Comparison of ENCODE assay signal across 11 cellular contexts in the genomic region with DNA sequence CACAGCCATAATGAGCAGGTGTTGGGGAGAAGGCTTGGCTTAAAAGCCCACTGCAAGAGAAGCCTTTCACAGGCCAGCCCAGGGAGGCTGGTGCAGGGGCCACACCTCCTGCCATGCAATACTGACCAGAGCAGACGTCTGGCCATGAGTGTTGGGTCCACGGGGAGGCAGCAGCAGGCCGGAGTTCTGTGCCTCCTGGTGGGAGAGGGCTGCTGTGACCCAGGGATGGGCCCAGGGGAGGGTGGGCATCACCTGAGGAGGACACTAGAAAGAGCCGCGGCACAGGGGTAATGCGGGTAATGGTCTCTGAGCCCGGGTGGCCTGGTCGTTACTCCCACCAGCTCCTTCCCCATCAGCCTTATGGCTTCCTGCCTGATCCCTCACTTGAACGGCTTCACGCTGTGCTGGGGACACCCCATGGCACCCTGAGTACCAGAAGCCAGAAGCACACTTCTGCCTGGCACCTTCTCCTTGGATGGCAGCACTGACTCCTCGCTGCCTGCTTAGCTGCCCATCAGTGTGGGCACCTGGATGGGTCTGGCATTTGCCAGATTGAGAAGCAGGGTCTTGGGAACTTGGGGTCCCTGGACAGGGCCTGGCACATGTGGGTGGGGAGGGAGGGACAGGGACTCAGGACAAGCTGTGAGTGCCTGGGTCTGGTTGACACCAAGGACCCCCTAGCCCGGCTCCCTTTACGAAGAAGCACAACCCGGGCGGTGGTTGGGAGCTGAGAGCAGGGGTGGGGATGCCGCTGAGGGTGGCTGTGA.
A peak's percentile ranks its signal among the peaks of the same experiment; 100 is the strongest.
DNase-seq lines count a peak whose midpoint lies in the region; ATAC-seq and TF ChIP-seq lines count a peak whose summit lies in the region.
"Had no signal": no experiment of that assay in that cellular context is flagged by ENCODE, and none has a peak within 500 bp of the region (broad histone marks: within the 10 kb centered on the region; RNA-seq: fewer than 3 reads in every experiment).

No MANE protein-coding gene starts in this region.

- 88 to 92% methylated on average over 5 to 16 of the region's 16 CpGs for WGBS in endodermal cell (ENCODE audit: insufficient coverage in 1 of 2, insufficient read length in 1 of 2), 2 experiments

- H3K4me3 ChIP-seq in endodermal cell (ENCODE audit: low read length) (no peak overlapping the region), mucosa of rectum (ENCODE audit: low read length in 2 of 2) (no peak overlapping the region)
- H3K4me3 ChIP-seq: ovary had no signal

- H3K9me3 Mint-ChIP-seq in endodermal cell, result no peaks in the 10 kb centered on the region
- H3K9me3 Mint-ChIP-seq: immature natural killer cell had no signal

- H3K36me3 Mint-ChIP-seq in T-helper 17 cell (ENCODE audit: low read depth), result no peaks in the 10 kb centered on the region
- H3K36me3 Mint-ChIP-seq in endodermal cell (ENCODE audit: low read depth), result peaks cover 29% of the 10 kb centered on the region
- H3K36me3 Mint-ChIP-seq: immature natural killer cell had no signal

- TF ChIP-seq CTCF in endodermal cell (conservative IDR thresholded peaks at IDR 0.05), result no peak

- H3K4me1 Mint-ChIP-seq in T-helper 17 cell (peaks cover 15% of the 10 kb centered on the region), endodermal cell (peaks cover 17% of the 10 kb centered on the region)

- no peaks in the 10 kb centered on the region for H3K4me1 ChIP-seq in endodermal cell (ENCODE audit: control insufficient read depth, insufficient read depth, low read length)
- H3K4me1 ChIP-seq in mucosa of rectum (ENCODE audit: control insufficient read depth in 2 of 2, insufficient read depth in 2 of 2, low read length in 2 of 2), result peaks cover 78 to 79% of the 10 kb centered on the region in 2 donors

- H3K9me3 ChIP-seq in T-helper 17 cell (ENCODE audit: control insufficient read depth, low read length, poor library complexity, severe bottlenecking), result no peaks in the 10 kb centered on the region
- H3K9me3 ChIP-seq in endodermal cell (ENCODE audit: control insufficient read depth, low read length), result no peaks in the 10 kb centered on the region
- no peaks in the 10 kb centered on the region for H3K9me3 ChIP-seq in mucosa of rectum (ENCODE audit: control insufficient read depth in 2 of 2, low read length in 2 of 2)
- H3K9me3 ChIP-seq: ovary had no signal

- H3K9ac ChIP-seq in endodermal cell (ENCODE audit: extremely low read depth, low read length, poor library complexity, severe bottlenecking) (no peak overlapping the region), mucosa of rectum (ENCODE audit: low read depth in 1 of 2, low read length in 2 of 2) (peak overlapping the region; percentile 32 to 67)

- no peaks in the 10 kb centered on the region for H3K27me3 ChIP-seq in endodermal cell (ENCODE audit: control insufficient read depth, insufficient read depth, low read length, poor library complexity, severe bottlenecking)
- H3K27me3 ChIP-seq in mucosa of rectum (ENCODE audit: control insufficient read depth in 2 of 2, insufficient read depth in 2 of 2, low read length in 2 of 2), result no peaks in the 10 kb centered on the region
- H3K27me3 ChIP-seq: ovary had no signal

- DNase-seq in T-helper 17 cell, result no peak
- DNase-seq in endodermal cell, result no peak
- DNase-seq in activated CD8-positive, alpha-beta memory T cell treated with anti-CD3 and anti-CD28 coated beads for 24 hours, result no peak
- DNase-seq in NCI-H1105 (lab: John Stamatoyannopoulos, UW), result no peak
- no peak for DNase-seq in HCEC 1CT
- DNase-seq: immature natural killer cell; stimulated activated CD4-positive, alpha-beta T cell treated with anti-CD3 and anti-CD28 coated beads, Interleukin-4, amount 100 ng/mL, for 1 hour; stimulated activated naive CD8-positive, alpha-beta T cell treated with anti-CD3 and anti-CD28 coated beads, Interleukin-15, Interleukin-2, amounts not matched to agents 100 U/mL and 50 U/mL, for 24 hours had no signal

- H3K36me3 ChIP-seq in endodermal cell (ENCODE audit: control insufficient read depth, insufficient read depth, low read length) (peaks cover 29% of the 10 kb centered on the region), mucosa of rectum (ENCODE audit: control insufficient read depth in 2 of 2, insufficient read depth in 2 of 2, low read length in 2 of 2) (peaks cover 9 to 11% of the 10 kb centered on the region in 2 donors)
- H3K36me3 ChIP-seq: ovary had no signal

- H3K27ac Mint-ChIP-seq in T-helper 17 cell, result peak overlapping the region; percentile 11
- H3K27ac Mint-ChIP-seq in endodermal cell, result no peak overlapping the region

- H3K27me3 Mint-ChIP-seq in T-helper 17 cell (no peaks in the 10 kb centered on the region), endodermal cell (ENCODE audit: insufficient read depth) (no peaks in the 10 kb centered on the region)

- H3K4me3 Mint-ChIP-seq in T-helper 17 cell (no peak overlapping the region), endodermal cell (no peak overlapping the region)
- H3K4me3 Mint-ChIP-seq: immature natural killer cell had no signal

- H3K27ac ChIP-seq in endodermal cell (ENCODE audit: low read depth, low read length) (peak overlapping the region; percentile 60), mucosa of rectum (ENCODE audit: low read depth in 2 of 2, low read length in 2 of 2) (peak overlapping the region; percentile 97), temporal lobe (ENCODE audit: low read depth, low read length) (peak overlapping the region; percentile 100)
- H3K27ac ChIP-seq: ovary had no signal

- ATAC-seq in T-helper 17 cell, result no peak
- ATAC-seq: stimulated activated naive CD8-positive, alpha-beta T cell treated with anti-CD3 and anti-CD28 coated beads, Interleukin-15, Interleukin-2, amounts not matched to agents 100 U/mL and 50 U/mL, for 24 hours had no signal
